In the genomic region with DNA sequence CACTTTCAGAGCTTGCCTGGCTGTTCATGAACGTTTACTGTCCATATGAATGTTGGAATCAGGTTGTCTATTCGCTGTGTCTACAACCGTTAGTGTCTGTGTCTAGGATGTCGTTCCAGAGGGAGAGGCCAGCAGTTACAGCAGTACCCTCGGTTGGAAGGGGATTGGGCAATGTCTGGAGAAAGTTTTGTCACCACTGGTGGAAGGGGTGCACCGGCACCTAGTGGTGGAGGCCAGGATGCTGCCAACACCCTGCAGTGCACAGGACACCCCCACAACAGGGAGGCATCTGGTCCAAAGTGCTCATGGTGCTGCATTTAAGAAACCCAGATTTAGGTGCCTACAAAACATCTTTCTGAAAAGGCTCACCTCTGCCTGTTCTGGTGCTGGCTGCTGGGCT, we compare ENCODE assay signal across 1 cellular context.
TF ChIP-seq lines count a peak whose summit lies in the region.

No MANE protein-coding gene starts in this region.

TF ChIP-seq in GM12878, 131 proteins besides CTCF, POLR2A, EP300 and RAD21 (continued from another document):
- TF ChIP-seq, protein P1, sequence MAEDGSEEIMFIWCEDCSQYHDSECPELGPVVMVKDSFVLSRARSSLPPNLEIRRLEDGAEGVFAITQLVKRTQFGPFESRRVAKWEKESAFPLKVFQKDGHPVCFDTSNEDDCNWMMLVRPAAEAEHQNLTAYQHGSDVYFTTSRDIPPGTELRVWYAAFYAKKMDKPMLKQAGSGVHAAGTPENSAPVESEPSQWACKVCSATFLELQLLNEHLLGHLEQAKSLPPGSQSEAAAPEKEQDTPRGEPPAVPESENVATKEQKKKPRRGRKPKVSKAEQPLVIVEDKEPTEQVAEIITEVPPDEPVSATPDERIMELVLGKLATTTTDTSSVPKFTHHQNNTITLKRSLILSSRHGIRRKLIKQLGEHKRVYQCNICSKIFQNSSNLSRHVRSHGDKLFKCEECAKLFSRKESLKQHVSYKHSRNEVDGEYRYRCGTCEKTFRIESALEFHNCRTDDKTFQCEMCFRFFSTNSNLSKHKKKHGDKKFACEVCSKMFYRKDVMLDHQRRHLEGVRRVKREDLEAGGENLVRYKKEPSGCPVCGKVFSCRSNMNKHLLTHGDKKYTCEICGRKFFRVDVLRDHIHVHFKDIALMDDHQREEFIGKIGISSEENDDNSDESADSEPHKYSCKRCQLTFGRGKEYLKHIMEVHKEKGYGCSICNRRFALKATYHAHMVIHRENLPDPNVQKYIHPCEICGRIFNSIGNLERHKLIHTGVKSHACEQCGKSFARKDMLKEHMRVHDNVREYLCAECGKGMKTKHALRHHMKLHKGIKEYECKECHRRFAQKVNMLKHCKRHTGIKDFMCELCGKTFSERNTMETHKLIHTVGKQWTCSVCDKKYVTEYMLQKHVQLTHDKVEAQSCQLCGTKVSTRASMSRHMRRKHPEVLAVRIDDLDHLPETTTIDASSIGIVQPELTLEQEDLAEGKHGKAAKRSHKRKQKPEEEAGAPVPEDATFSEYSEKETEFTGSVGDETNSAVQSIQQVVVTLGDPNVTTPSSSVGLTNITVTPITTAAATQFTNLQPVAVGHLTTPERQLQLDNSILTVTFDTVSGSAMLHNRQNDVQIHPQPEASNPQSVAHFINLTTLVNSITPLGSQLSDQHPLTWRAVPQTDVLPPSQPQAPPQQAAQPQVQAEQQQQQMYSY (CRISPR knock-in tag; IDR thresholded peaks at IDR 0.05), result no peak
- TF ChIP-seq MEF2B (IDR thresholded peaks at IDR 0.05; ENCODE audit: partially characterized antibody, poor library complexity, severe bottlenecking), result no peak
- TF ChIP-seq IRF4 (IDR thresholded peaks at IDR 0.05; ENCODE audit: low read depth, low read length), result no peak
- TF ChIP-seq POU2F2 (IDR thresholded peaks at IDR 0.05; ENCODE audit: borderline replicate concordance, low read depth, low read length), result no peak
- TF ChIP-seq, protein P2, sequence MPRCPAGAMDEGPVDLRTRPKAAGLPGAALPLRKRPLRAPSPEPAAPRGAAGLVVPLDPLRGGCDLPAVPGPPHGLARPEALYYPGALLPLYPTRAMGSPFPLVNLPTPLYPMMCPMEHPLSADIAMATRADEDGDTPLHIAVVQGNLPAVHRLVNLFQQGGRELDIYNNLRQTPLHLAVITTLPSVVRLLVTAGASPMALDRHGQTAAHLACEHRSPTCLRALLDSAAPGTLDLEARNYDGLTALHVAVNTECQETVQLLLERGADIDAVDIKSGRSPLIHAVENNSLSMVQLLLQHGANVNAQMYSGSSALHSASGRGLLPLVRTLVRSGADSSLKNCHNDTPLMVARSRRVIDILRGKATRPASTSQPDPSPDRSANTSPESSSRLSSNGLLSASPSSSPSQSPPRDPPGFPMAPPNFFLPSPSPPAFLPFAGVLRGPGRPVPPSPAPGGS (IDR thresholded peaks at IDR 0.05; ENCODE audit: borderline replicate concordance, insufficient read depth, low read depth, low read length, poor library complexity, severe bottlenecking), result no peak
- TF ChIP-seq SPI1 (IDR thresholded peaks at IDR 0.05; ENCODE audit: borderline replicate concordance, insufficient read depth, low read depth, low read length), result no peak
- TF ChIP-seq, protein P3, sequence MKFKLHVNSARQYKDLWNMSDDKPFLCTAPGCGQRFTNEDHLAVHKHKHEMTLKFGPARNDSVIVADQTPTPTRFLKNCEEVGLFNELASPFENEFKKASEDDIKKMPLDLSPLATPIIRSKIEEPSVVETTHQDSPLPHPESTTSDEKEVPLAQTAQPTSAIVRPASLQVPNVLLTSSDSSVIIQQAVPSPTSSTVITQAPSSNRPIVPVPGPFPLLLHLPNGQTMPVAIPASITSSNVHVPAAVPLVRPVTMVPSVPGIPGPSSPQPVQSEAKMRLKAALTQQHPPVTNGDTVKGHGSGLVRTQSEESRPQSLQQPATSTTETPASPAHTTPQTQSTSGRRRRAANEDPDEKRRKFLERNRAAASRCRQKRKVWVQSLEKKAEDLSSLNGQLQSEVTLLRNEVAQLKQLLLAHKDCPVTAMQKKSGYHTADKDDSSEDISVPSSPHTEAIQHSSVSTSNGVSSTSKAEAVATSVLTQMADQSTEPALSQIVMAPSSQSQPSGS (IDR thresholded peaks at IDR 0.05; ENCODE audit: low read length), result no peak
- TF ChIP-seq HDAC2 (IDR thresholded peaks at IDR 0.05), result no peak
- TF ChIP-seq PAX5 (IDR thresholded peaks at IDR 0.05; ENCODE audit: borderline replicate concordance, low read depth, low read length), result no peak
- no peak for TF ChIP-seq EGR1 (IDR thresholded peaks at IDR 0.05; ENCODE audit: borderline replicate concordance in 1 of 2, low read depth in 2 of 2, low read length in 2 of 2)
- no peak for TF ChIP-seq MTA3 (IDR thresholded peaks at IDR 0.05; ENCODE audit: borderline replicate concordance, low read length)
TF ChIP-seq in GM12878: peak in this region for 0.
